In genomic region chr4:88008133-88008621, GRCh38 we compare ENCODE assay signal across 1 cellular context.
A peak's percentile ranks its signal among the peaks of the same experiment; 100 is the strongest.
TF ChIP-seq lines count a peak whose summit lies in the region.

No MANE protein-coding gene starts in this region.

TF ChIP-seq in HEK293, 187 proteins besides CTCF, POLR2A, EP300 and RAD21 (continued from another document):
- TF ChIP-seq ELK4 (IDR thresholded peaks at IDR 0.05; ENCODE audit: borderline replicate concordance, low read depth, low read length): no peak
- TF ChIP-seq ZNF518A (tag by site-specific recombination; conservative IDR thresholded peaks at IDR 0.05; ENCODE audit: low read depth): no peak
- no peak for TF ChIP-seq SP7 (tag by site-specific recombination; IDR thresholded peaks at IDR 0.05)
- no peak; the same call in 1 of the 2 replicates for TF ChIP-seq ZFHX2 (tag by site-specific recombination; conservative IDR thresholded peaks at IDR 0.05)
- peak; percentile 90 for TF ChIP-seq FEZF1 (tag by site-specific recombination; IDR thresholded peaks at IDR 0.05)
- no peak for TF ChIP-seq ZNF830 (tag by site-specific recombination; IDR thresholded peaks at IDR 0.05; ENCODE audit: low read depth)
- no peak for TF ChIP-seq ZNF404 (tag by site-specific recombination; IDR thresholded peaks at IDR 0.05)
- no peak for TF ChIP-seq ZNF148 (tag by site-specific recombination; IDR thresholded peaks at IDR 0.05; ENCODE audit: borderline replicate concordance)
- TF ChIP-seq IKZF3 (tag by site-specific recombination; IDR thresholded peaks at IDR 0.05): no peak
- TF ChIP-seq ZNF580 (tag by site-specific recombination; IDR thresholded peaks at IDR 0.05): no peak
- no peak for TF ChIP-seq ZNF513 (tag by site-specific recombination; IDR thresholded peaks at IDR 0.05)
- TF ChIP-seq ZNF112 (tag by site-specific recombination; IDR thresholded peaks at IDR 0.05): no peak
- no peak for TF ChIP-seq ZNF473 (tag by site-specific recombination; IDR thresholded peaks at IDR 0.05)
- no peak for TF ChIP-seq ZNF16 (tag by site-specific recombination; IDR thresholded peaks at IDR 0.05; ENCODE audit: low read depth)
- no peak for TF ChIP-seq SP3 (tag by site-specific recombination; IDR thresholded peaks at IDR 0.05)
- TF ChIP-seq ZBTB20 (tag by site-specific recombination; IDR thresholded peaks at IDR 0.05): peak; percentile 89; the same call in 1 of the 2 replicates
- peak; percentile 84 for TF ChIP-seq ZBTB11 (tag by site-specific recombination; conservative IDR thresholded peaks at IDR 0.05; ENCODE audit: low read depth)
- no peak for TF ChIP-seq ZNF843 (tag by site-specific recombination; IDR thresholded peaks at IDR 0.05)
TF ChIP-seq in HEK293: peak in this region for 13.
